Comparison of ENCODE assay signal across 8 cellular contexts in the genomic region with DNA sequence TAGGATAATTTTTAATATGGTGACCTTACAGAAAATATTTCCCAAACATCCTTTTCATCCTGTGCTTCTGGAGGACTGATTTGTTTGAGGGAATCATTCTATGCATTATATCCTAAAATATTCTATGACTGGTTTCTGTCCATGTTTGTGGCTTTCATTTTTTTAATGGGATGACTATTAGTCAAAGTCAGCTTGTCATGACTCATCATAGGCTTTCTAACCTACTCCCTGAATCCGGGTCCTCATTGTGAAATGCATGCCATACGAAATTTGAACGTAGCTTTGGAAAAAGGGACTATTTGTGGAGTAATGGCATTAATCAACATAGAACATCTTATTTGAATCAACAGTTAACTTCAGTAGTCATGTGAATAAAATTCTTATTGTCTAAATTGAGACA. TPM values are rescaled to one million over a fixed set of nuclear protein-coding genes. Genes with fewer than 3 reads are reported as not detected.
A peak's percentile ranks its signal among the peaks of the same experiment; 100 is the strongest.
DNase-seq lines count a peak whose midpoint lies in the region; ATAC-seq and TF ChIP-seq lines count a peak whose summit lies in the region.
"Had no signal": no experiment of that assay in that cellular context is flagged by ENCODE, and none has a peak within 500 bp of the region (broad histone marks: within the 10 kb centered on the region; RNA-seq: fewer than 3 reads in every experiment).

No MANE protein-coding gene starts in this region.

- peaks cover 0 to 54% (median 12%) of the 10 kb centered on the region in 3 donors for H3K36me3 Mint-ChIP-seq in naive thymus-derived CD8-positive, alpha-beta T cell

- no peaks in the 10 kb centered on the region for H3K27me3 Mint-ChIP-seq in naive thymus-derived CD8-positive, alpha-beta T cell

- POLR2A ChIA-PET in naive thymus-derived CD8-positive, alpha-beta T cell (lab: Charles Lee), result interaction anchor here (1.5 kb wide), 1 partner anchor 11 kb away, joined by 3 read pairs; no protein-coding TSS in a partner anchor

- ATAC-seq in SK-N-SH treated with all-trans-retinoic acid at 6 μM for 48 hours (peak; percentile 87), GM19463 (IDR thresholded peaks at IDR 0.05; ENCODE audit: unreplicated experiment) (no peak)
- no peak for ATAC-seq in naive thymus-derived CD8-positive, alpha-beta T cell

- H3K9me3 Mint-ChIP-seq in naive thymus-derived CD8-positive, alpha-beta T cell, result no peaks in the 10 kb centered on the region

- in situ Hi-C loops in Caki2 (cut with HindIII; ENCODE audit: low pct_unique_long_range_greater_than_20kb, low sequenced_read_pairs), result no loop called here

- no peak overlapping the region for H3K4me3 Mint-ChIP-seq in naive thymus-derived CD8-positive, alpha-beta T cell

- H3K27ac Mint-ChIP-seq in naive thymus-derived CD8-positive, alpha-beta T cell, result peak overlapping the region in 2 of 10 donors; percentile 21 to 55

- no peaks in the 10 kb centered on the region for H3K4me1 Mint-ChIP-seq in naive thymus-derived CD8-positive, alpha-beta T cell

- DNase-seq in Caki2 (ENCODE audit: low read depth) (peak; percentile 42), kidney tubule cell (ENCODE audit: low spot score) (peak; percentile 60), nucleus accumbens (lab: John Stamatoyannopoulos, UW) (no peak)
- no peak for DNase-seq in naive thymus-derived CD8-positive, alpha-beta T cell
- DNase-seq: stimulated activated CD4-positive, alpha-beta T cell treated with anti-CD3 and anti-CD28 coated beads, Interleukin-4, amount 100 ng/mL, for 1 hour; T-helper 1 cell had no signal

TF ChIP-seq in SK-N-SH treated with all-trans-retinoic acid at 6 μM for 48 hours, 23 proteins besides CTCF, POLR2A, EP300 and RAD21:
- TF ChIP-seq ARNTL (CRISPR knock-in tag; IDR thresholded peaks at IDR 0.05; ENCODE audit: borderline replicate concordance, low read depth), result no peak
- no peak for TF ChIP-seq OSR1 (CRISPR knock-in tag; IDR thresholded peaks at IDR 0.05)
- TF ChIP-seq ISL1 (CRISPR knock-in tag; IDR thresholded peaks at IDR 0.05), result peak; percentile 27; the same call in 1 of the 2 replicates

RNA-seq across cellular contexts. Expression of a gene that starts 10.6 kb away (rescaled TPM):
- total RNA-seq in Caki2 (2014; rRNA removed; shearing (Covaris generic); ENCODE audit: low replicate concordance), result 24.8 and 25.7 TPM in 2 replicates
- total RNA-seq in naive thymus-derived CD8-positive, alpha-beta T cell, result 1 to 10 TPM; 6.3 to 7.8 TPM
- polyA plus RNA-seq in naive thymus-derived CD8-positive, alpha-beta T cell, result 1 to 10 TPM; 1.0 to 1.8 (median 1.6) TPM

RNA-seq across cellular contexts. Expression of a gene that starts 26.7 kb away (rescaled TPM):
- total RNA-seq in Caki2 (2014; rRNA removed; shearing (Covaris generic); ENCODE audit: low replicate concordance), result 26.8 and 50.9 TPM in 2 replicates
- total RNA-seq in naive thymus-derived CD8-positive, alpha-beta T cell, result 10 to 100 TPM; 27.5 to 34.6 TPM
- polyA plus RNA-seq in naive thymus-derived CD8-positive, alpha-beta T cell, result 10 to 100 TPM; 36.6 to 39.9 (median 38.8) TPM

RNA-seq across cellular contexts. Expression of a gene that starts 26.8 kb away (rescaled TPM):
- total RNA-seq in Caki2 (2014; rRNA removed; shearing (Covaris generic); ENCODE audit: low replicate concordance), result 52.2 and 58.7 TPM in 2 replicates
- total RNA-seq in naive thymus-derived CD8-positive, alpha-beta T cell, result 10 to 100 TPM; 54.3 to 57.3 TPM
- polyA plus RNA-seq in naive thymus-derived CD8-positive, alpha-beta T cell, result 10 to 100 TPM; 59.9 to 64.5 (median 62.6) TPM

RNA-seq across cellular contexts. Expression of a gene that starts 51.8 kb away (rescaled TPM):
- 13.4 and 14.0 TPM in 2 replicates for total RNA-seq in Caki2 (2014; rRNA removed; shearing (Covaris generic); ENCODE audit: low replicate concordance)
- 10 to 100 TPM; 46.6 to 52.3 TPM for total RNA-seq in naive thymus-derived CD8-positive, alpha-beta T cell
- polyA plus RNA-seq in naive thymus-derived CD8-positive, alpha-beta T cell, result 10 to 100 TPM; 13.2 to 19.4 (median 18.2) TPM

RNA-seq across cellular contexts. Expression of a gene that starts 58.4 kb away (rescaled TPM):
- total RNA-seq in Caki2 (2014; rRNA removed; shearing (Covaris generic); ENCODE audit: low replicate concordance), result 19.2 and 25.0 TPM in 2 replicates
- 10 to 100 TPM; 53.3 to 54.8 TPM for total RNA-seq in naive thymus-derived CD8-positive, alpha-beta T cell
- 10 to 100 TPM; 15.2 to 24.1 (median 19.1) TPM for polyA plus RNA-seq in naive thymus-derived CD8-positive, alpha-beta T cell

Comparison
In these comparisons a context has a peak if more than half of its experiments do, and no peak if none do; other contexts are left out.
1. DNase-seq: peak in Caki2 (single experiment) and kidney tubule cell (single experiment); none in nucleus accumbens (0 of 56) and naive thymus-derived CD8-positive, alpha-beta T cell (0 of 10).